ENCODE assay signal across 20 cellular contexts in the genomic region with DNA sequence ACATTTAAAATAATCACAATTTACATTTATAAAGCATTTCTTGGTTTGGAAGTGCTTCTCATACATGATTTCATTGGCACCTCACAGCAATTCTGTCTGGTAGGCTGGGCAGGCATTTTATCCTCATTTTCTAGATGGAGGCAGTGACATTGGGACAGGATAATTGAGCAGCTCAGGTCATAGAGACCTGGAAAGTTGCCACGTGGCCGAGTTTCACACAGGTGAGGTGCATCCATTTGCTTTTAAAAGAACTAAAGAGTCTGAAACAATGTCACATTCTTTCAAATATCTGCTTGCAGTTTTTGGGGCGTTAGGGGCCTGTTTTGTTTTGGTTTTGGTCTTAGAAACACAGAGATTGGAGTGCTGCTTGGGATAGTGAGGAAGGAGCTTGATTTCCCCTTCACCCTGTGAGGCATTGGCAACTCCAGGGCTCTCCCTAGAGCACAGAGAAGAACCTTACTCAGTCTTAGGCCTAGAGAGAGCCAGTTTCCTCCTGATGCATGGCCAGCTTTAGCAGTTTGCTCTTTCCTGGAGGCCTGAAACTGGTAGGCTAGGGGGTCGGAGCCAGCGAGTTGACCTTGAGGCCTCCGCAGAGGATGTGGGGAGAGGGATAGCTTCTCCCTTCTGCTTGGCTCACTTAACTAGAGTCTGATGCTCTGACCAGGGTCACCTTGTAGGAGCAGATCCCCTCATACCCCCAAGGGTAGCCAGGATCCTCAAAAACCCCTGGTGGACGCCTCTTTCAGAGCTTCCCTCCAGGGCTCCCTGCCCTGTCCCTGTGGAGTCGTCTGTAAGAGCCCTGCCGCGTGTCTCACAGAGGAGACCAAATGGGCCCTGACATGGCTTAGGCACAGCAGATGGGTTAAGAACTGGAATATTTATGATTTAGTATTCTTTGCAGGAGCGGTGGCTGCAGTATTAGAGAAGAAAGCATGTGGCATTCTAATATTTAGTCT.
"Had no signal": no experiment of that assay in that cellular context is flagged by ENCODE, and none has a peak within 500 bp of the region (broad histone marks: within the 10 kb centered on the region; RNA-seq: fewer than 3 reads in every experiment).

No MANE protein-coding gene starts in this region.

- FAIRE-seq: endometrium, islet of Langerhans had no signal

- H3K4me3 Mint-ChIP-seq: natural killer cell; stimulated activated effector memory CD8-positive, alpha-beta T cell treated with anti-CD3 and anti-CD28 coated beads, Interleukin-12 subunit alpha, Interleukin-12 subunit beta, amount 100 ng/mL, for 72 hours; stimulated activated naive CD8-positive, alpha-beta T cell treated with anti-CD3 and anti-CD28 coated beads, Interleukin-15, Interleukin-2, amounts not matched to agents 100 ng/mL and 50 ng/mL, for 24 hours had no signal

- H3K27ac ChIP-seq: coronary artery, heart right ventricle, psoas muscle, right lobe of liver, transverse colon had no signal

- H3K27ac Mint-ChIP-seq: natural killer cell; stimulated activated effector memory CD8-positive, alpha-beta T cell treated with anti-CD3 and anti-CD28 coated beads, Interleukin-12 subunit alpha, Interleukin-12 subunit beta, amount 100 ng/mL, for 72 hours; stimulated activated naive CD8-positive, alpha-beta T cell treated with anti-CD3 and anti-CD28 coated beads, Interleukin-15, Interleukin-2, amounts not matched to agents 100 ng/mL and 50 ng/mL, for 24 hours had no signal

- ATAC-seq: esophagus mucosa; heart right ventricle; mucosa of descending colon; natural killer cell; psoas muscle; right lobe of liver; stimulated activated effector memory CD8-positive, alpha-beta T cell treated with anti-CD3 and anti-CD28 coated beads, Interleukin-12 subunit alpha, Interleukin-12 subunit beta, amount 100 ng/mL, for 72 hours had no signal

- H3K4me1 Mint-ChIP-seq: natural killer cell; stimulated activated effector memory CD8-positive, alpha-beta T cell treated with anti-CD3 and anti-CD28 coated beads, Interleukin-12 subunit alpha, Interleukin-12 subunit beta, amount 100 ng/mL, for 72 hours had no signal

- H3K36me3 ChIP-seq: heart right ventricle, right lobe of liver, transverse colon had no signal

- H3K27me3 Mint-ChIP-seq: stimulated activated naive CD8-positive, alpha-beta T cell treated with anti-CD3 and anti-CD28 coated beads, Interleukin-15, Interleukin-2, amounts not matched to agents 100 ng/mL and 50 ng/mL, for 24 hours had no signal

- H3K9me3 Mint-ChIP-seq: natural killer cell; stimulated activated effector memory CD8-positive, alpha-beta T cell treated with anti-CD3 and anti-CD28 coated beads, Interleukin-12 subunit alpha, Interleukin-12 subunit beta, amount 100 ng/mL, for 72 hours; stimulated activated naive CD8-positive, alpha-beta T cell treated with anti-CD3 and anti-CD28 coated beads, Interleukin-15, Interleukin-2, amounts not matched to agents 100 ng/mL and 50 ng/mL, for 24 hours had no signal

- H3K27me3 ChIP-seq: heart right ventricle, right lobe of liver, transverse colon had no signal

- DNase-seq: effector CD4-positive, alpha-beta T cell; heart right ventricle; hypothalamus; kidney glomerular epithelial cell; mammary epithelial cell; natural killer cell; occipital lobe; psoas muscle; retina; right lobe of liver; stimulated activated CD4-positive, alpha-beta T cell treated with anti-CD3 and anti-CD28 coated beads, Interleukin-4, amount 100 ng/mL, for 1 hour; stimulated activated CD8-positive, alpha-beta memory T cell treated with anti-CD3 and anti-CD28 coated beads, Interleukin-4, amount 100 ng/mL, for 48 hours; transverse colon had no signal

- H3K4me3 ChIP-seq: coronary artery, heart right ventricle, mucosa of descending colon, psoas muscle, right lobe of liver, transverse colon had no signal

- H3K9me3 ChIP-seq: heart right ventricle, mucosa of descending colon, right lobe of liver, transverse colon had no signal

- H3K36me3 Mint-ChIP-seq: natural killer cell; stimulated activated effector memory CD8-positive, alpha-beta T cell treated with anti-CD3 and anti-CD28 coated beads, Interleukin-12 subunit alpha, Interleukin-12 subunit beta, amount 100 ng/mL, for 72 hours had no signal

- H3K4me1 ChIP-seq: heart right ventricle, psoas muscle, right lobe of liver, transverse colon had no signal
